11 cellular contexts compared by ENCODE assay signal in genomic region chr2:133817680-133818566, GRCh38.
A peak's percentile ranks its signal among the peaks of the same experiment; 100 is the strongest.
DNase-seq lines count a peak whose midpoint lies in the region; ATAC-seq, FAIRE-seq and TF ChIP-seq lines count a peak whose summit lies in the region.
"Had no signal": no experiment of that assay in that cellular context is flagged by ENCODE, and none has a peak within 500 bp of the region (broad histone marks: within the 10 kb centered on the region; RNA-seq: fewer than 3 reads in every experiment).

No MANE protein-coding gene starts in this region.

- intact Hi-C loops in ascending aorta (cut with DNase I), result no loop called here

- H3K4me3 Mint-ChIP-seq in astrocyte (ENCODE audit: unreplicated experiment), result no peak overlapping the region
- H3K4me3 Mint-ChIP-seq: activated T-cell treated with anti-CD3 and anti-CD28 coated beads, Interleukin-2, amount 50 U/mL, for 24 hours had no signal

- H3K4me3 ChIP-seq in AG04449 (ENCODE audit: low read depth, low read length) (no peak overlapping the region), astrocyte (ENCODE audit: insufficient read depth, low read depth, low read length) (no peak overlapping the region), ascending aorta (no peak overlapping the region)

- FAIRE-seq in astrocyte (lab: Jason Lieb, UNC), result peak; percentile 83

- H3K4me1 ChIP-seq in astrocyte (ENCODE audit: insufficient read depth, low read length), result peaks cover 46% of the 10 kb centered on the region
- no peaks in the 10 kb centered on the region for H3K4me1 ChIP-seq in ascending aorta

- H2AFZ ChIP-seq in astrocyte (ENCODE audit: low read depth, low read length), result no peak overlapping the region

- CTCF ChIA-PET in AG04449 (lab: Yijun Ruan, JAX), result interaction anchor here (0.9 to 1.3 kb wide), 3 partner anchors 23 to 257 kb away, joined by 3 to 4 read pairs (median 3); no protein-coding TSS in a partner anchor

- peaks cover 47% of the 10 kb centered on the region for H3K4me1 Mint-ChIP-seq in astrocyte (ENCODE audit: low read depth, unreplicated experiment)

- peak overlapping the region; percentile 47 for H3K4me2 ChIP-seq in astrocyte (ENCODE audit: low read length)

- H3K9me3 Mint-ChIP-seq in astrocyte (ENCODE audit: unreplicated experiment), result peaks cover 2% of the 10 kb centered on the region
- H3K9me3 Mint-ChIP-seq: activated T-cell treated with anti-CD3 and anti-CD28 coated beads, Interleukin-2, amount 50 U/mL, for 24 hours had no signal

- H3K9me3 ChIP-seq in astrocyte (ENCODE audit: insufficient read depth, low read depth, low read length) (no peaks in the 10 kb centered on the region), ascending aorta (no peaks in the 10 kb centered on the region)

- H3K27ac ChIP-seq in astrocyte (ENCODE audit: low read depth, low read length) (peak overlapping the region; percentile 86), ascending aorta (no peak overlapping the region)

- POLR2A ChIA-PET in AG04449 (lab: Yijun Ruan, JAX), result interaction anchor here (0.7 kb wide), 1 partner anchor 62 kb away, joined by 3 read pairs; no protein-coding TSS in a partner anchor

- no peaks in the 10 kb centered on the region for H3K79me2 ChIP-seq in astrocyte (ENCODE audit: insufficient read depth, low read length)

- peak; percentile 97 for DNase-seq in AG04449 (ENCODE audit: low read depth, low spot score)
- DNase-seq in HK-2 (ENCODE audit: unreplicated experiment), result peak; percentile 86
- DNase-seq in astrocyte (ENCODE audit: low read depth), result peak; percentile 100
- DNase-seq in kidney tubule cell (ENCODE audit: low spot score), result peak; percentile 100
- no peak for DNase-seq in NCI-H1092 treated with DMSO at 0.1 percent for 48 hours (lab: John Stamatoyannopoulos, UW)
- DNase-seq in ascending aorta (ENCODE audit: low spot score in 2 of 2), result no peak
- DNase-seq in T-helper 9 cell, result no peak
- DNase-seq: activated T-cell treated with anti-CD3 and anti-CD28 coated beads, Interleukin-2, amount 50 U/mL, for 24 hours; DMS153; NCI-H1436 had no signal

- no peaks in the 10 kb centered on the region for H3K27me3 Mint-ChIP-seq in astrocyte (ENCODE audit: low read depth, unreplicated experiment)

- peak overlapping the region; percentile 93 for H3K27ac Mint-ChIP-seq in astrocyte (ENCODE audit: unreplicated experiment)
- H3K27ac Mint-ChIP-seq: activated T-cell treated with anti-CD3 and anti-CD28 coated beads, Interleukin-2, amount 50 U/mL, for 24 hours had no signal

- H4K20me1 ChIP-seq in astrocyte (ENCODE audit: insufficient read depth, low read length), result no peaks in the 10 kb centered on the region

- no peaks in the 10 kb centered on the region for H3K36me3 Mint-ChIP-seq in astrocyte (ENCODE audit: low read depth, unreplicated experiment)

- H3K27me3 ChIP-seq in astrocyte (ENCODE audit: insufficient read depth, low read length) (no peaks in the 10 kb centered on the region), ascending aorta (no peaks in the 10 kb centered on the region)

- no peak for TF ChIP-seq CTCF in AG04449 (IDR thresholded peaks at IDR 0.05; ENCODE audit: insufficient read depth, low read length, missing control alignments)
- TF ChIP-seq CTCF in astrocyte (IDR thresholded peaks at IDR 0.05; ENCODE audit: insufficient read depth, low read depth, low read length), result no peak
- no peak for TF ChIP-seq CTCF in ascending aorta (IDR thresholded peaks at IDR 0.05)

- ATAC-seq in HG02970 (IDR thresholded peaks at IDR 0.05; ENCODE audit: low FRiP score, unreplicated experiment), result no peak

- H3K9ac ChIP-seq in astrocyte (ENCODE audit: low read length), result peak overlapping the region; percentile 30

- H3K36me3 ChIP-seq in astrocyte (ENCODE audit: insufficient read depth, low read length) (no peaks in the 10 kb centered on the region), ascending aorta (no peaks in the 10 kb centered on the region)

Comparison
In these comparisons a context has a peak if more than half of its experiments do, and no peak if none do; other contexts are left out.
1. DNase-seq: peak in AG04449 (single experiment), HK-2 (single experiment), astrocyte (single experiment) and kidney tubule cell (single experiment); none in NCI-H1092 treated with DMSO at 0.1 percent for 48 hours (single experiment), ascending aorta (0 of 2) and T-helper 9 cell (single experiment).